Comparison of ENCODE assay signal across 8 cellular contexts in the genomic region with DNA sequence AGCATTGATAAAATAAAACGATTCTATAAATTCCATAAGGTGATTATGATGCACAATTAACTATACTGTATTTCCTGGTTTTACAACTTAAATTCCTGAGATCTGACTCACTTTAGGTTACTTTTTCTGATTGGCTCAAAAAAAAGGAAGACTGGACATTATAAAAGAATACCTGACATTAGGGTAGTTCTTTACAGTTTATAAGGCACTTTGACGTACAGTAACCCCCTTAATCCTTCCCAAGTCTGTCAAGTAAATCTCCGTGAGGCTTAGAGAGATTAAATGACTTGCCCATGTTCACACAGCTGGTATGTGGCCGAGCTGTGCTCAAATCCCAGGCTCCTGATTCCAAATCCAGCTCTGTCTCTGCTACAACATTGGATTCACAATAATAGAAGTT. TPM values are rescaled to one million over a fixed set of nuclear protein-coding genes. Genes with fewer than 3 reads are reported as not detected.
DNase-seq lines count a peak whose midpoint lies in the region; ATAC-seq, FAIRE-seq and TF ChIP-seq lines count a peak whose summit lies in the region.

No MANE protein-coding gene starts in this region.

- no peaks in the 10 kb centered on the region for H3K9me3 ChIP-seq in Karpas-422 (ENCODE audit: low read length)

- no peaks in the 10 kb centered on the region for H3K36me3 ChIP-seq in BJ (ENCODE audit: control insufficient read depth, insufficient read depth, low read length)
- H3K36me3 ChIP-seq in Karpas-422 (ENCODE audit: insufficient read depth, low read length), result peaks cover 10% of the 10 kb centered on the region; the same call in 1 of the 2 replicates
- H3K36me3 ChIP-seq in bronchial epithelial cell (ENCODE audit: control insufficient read depth, insufficient read depth, low read length), result no peaks in the 10 kb centered on the region

- peak overlapping the region; percentile 45; the same call in 1 of the 2 replicates for H3K4me3 ChIP-seq in BJ (ENCODE audit: low read depth, low read length)
- H3K4me3 ChIP-seq in Karpas-422 (ENCODE audit: low read length), result peak overlapping the region; percentile 95
- H3K4me3 ChIP-seq in bronchial epithelial cell (ENCODE audit: low read depth, low read length), result peak overlapping the region; percentile 91

- peak overlapping the region; percentile 97 for H3K4me3 Mint-ChIP-seq in natural killer cell

- peak overlapping the region; percentile 92 for H3K27ac ChIP-seq in Karpas-422 (ENCODE audit: low read length)

- no peaks in the 10 kb centered on the region for H3K27me3 ChIP-seq in BJ (ENCODE audit: control insufficient read depth, insufficient read depth, low read length)
- H3K27me3 ChIP-seq in Karpas-422 (ENCODE audit: low read length), result no peaks in the 10 kb centered on the region
- no peaks in the 10 kb centered on the region for H3K27me3 ChIP-seq in bronchial epithelial cell (ENCODE audit: control insufficient read depth, insufficient read depth, low read length)

- peak overlapping the region; percentile 75 for H3K9ac ChIP-seq in Karpas-422 (ENCODE audit: low read length)

- ATAC-seq in natural killer cell (no peak), GM18520 (IDR thresholded peaks at IDR 0.05; ENCODE audit: unreplicated experiment) (no peak)

- POLR2A ChIA-PET in BJ (lab: Charles Lee), result no interaction called here

- peaks cover 26 to 27% of the 10 kb centered on the region in 2 donors for H3K4me1 Mint-ChIP-seq in natural killer cell

- H3K4me1 ChIP-seq in Karpas-422 (ENCODE audit: low read length), result peaks cover 23% of the 10 kb centered on the region

- CTCF ChIA-PET in BJ (lab: Yijun Ruan, JAX), result interaction anchor here (0.6 to 1.1 kb wide), 3 partner anchors 9 to 719 kb away, joined by 3 read pairs; no protein-coding TSS in a partner anchor

- peaks cover 0 to 5% of the 10 kb centered on the region in 2 donors for H3K27me3 Mint-ChIP-seq in natural killer cell (ENCODE audit: low read depth in 2 of 2)

- no peaks in the 10 kb centered on the region for H3K9me2 ChIP-seq in Karpas-422 (replicated peaks; ENCODE audit: insufficient read depth, low read length)

- TF ChIP-seq CTCF in BJ (IDR thresholded peaks at IDR 0.05; ENCODE audit: insufficient read depth, low read depth, low read length) (no peak), bronchial epithelial cell (IDR thresholded peaks at IDR 0.05; ENCODE audit: insufficient read depth, low read length, severe bottlenecking) (no peak), natural killer cell (IDR thresholded peaks at IDR 0.05) (no peak)

- no peak for FAIRE-seq in bronchial epithelial cell (lab: Jason Lieb, UNC)

- no peaks in the 10 kb centered on the region for H3K9me3 Mint-ChIP-seq in natural killer cell

- peak overlapping the region; percentile 85 for H2AFZ ChIP-seq in Karpas-422 (ENCODE audit: low read length)

- DNase-seq in BJ (ENCODE audit: low read depth), result no peak
- DNase-seq in Karpas-422, result no peak
- peak; percentile 59 for DNase-seq in bronchial epithelial cell (ENCODE audit: low read depth)
- DNase-seq in natural killer cell, result no peak
- no peak for DNase-seq in medulla oblongata (ENCODE audit: extremely low spot score)
- DNase-seq in NCI-H1930 (lab: John Stamatoyannopoulos, UW), result no peak
- DNase-seq in stimulated activated CD4-positive, alpha-beta T cell treated with anti-CD3 and anti-CD28 coated beads, Interleukin-12 subunit alpha, Interleukin-12 subunit beta, amount 100 ng/mL, for 4 hours, result no peak

- H3K27ac Mint-ChIP-seq in natural killer cell, result peak overlapping the region; percentile 96 to 97

- H3K36me3 Mint-ChIP-seq in natural killer cell, result no peaks in the 10 kb centered on the region

- intact Hi-C loops in natural killer cell (cut with micrococcal nuclease), result loop anchor here (5.0 kb wide), 1 partner anchor 753 kb away; a partner anchor contains a TSS

- no peaks in the 10 kb centered on the region for H4K20me1 ChIP-seq in Karpas-422 (ENCODE audit: insufficient read depth, low read depth, low read length)

- peaks cover 37% of the 10 kb centered on the region for H3K79me2 ChIP-seq in Karpas-422 (ENCODE audit: low read length)

- peak overlapping the region; percentile 92 for H3K4me2 ChIP-seq in Karpas-422 (ENCODE audit: low read depth, low read length, poor library complexity, severe bottlenecking)

RNA-seq across cellular contexts. Expression of a gene that starts 1.0 kb away (rescaled TPM):
- polyA plus RNA-seq in BJ (2011; rRNA removed), result 14.3 and 25.5 TPM in 2 replicates
- polyA minus RNA-seq in BJ (2011; rRNA and poly(A)+ RNA removed), result 25.5 and 42.6 TPM in 2 replicates
- 119 and 153 TPM in 2 replicates for total RNA-seq in Karpas-422 (2014; rRNA removed; shearing (Covaris generic); ENCODE audit: low replicate concordance)
- total RNA-seq in bronchial epithelial cell (102 and 156 TPM in 2 replicates), natural killer cell (100 to 1,000 TPM; 206 to 226 (median 223) TPM)

RNA-seq across cellular contexts. Expression of a gene that starts 52.9 kb away (rescaled TPM):
- polyA plus RNA-seq in BJ (2011; rRNA removed), result 21.6 and 28.7 TPM in 2 replicates
- polyA minus RNA-seq in BJ (2011; rRNA and poly(A)+ RNA removed), result 51.3 and 70.3 TPM in 2 replicates
- total RNA-seq in Karpas-422 (2014; rRNA removed; shearing (Covaris generic); ENCODE audit: low replicate concordance), result 26.8 and 61.0 TPM in 2 replicates
- total RNA-seq in bronchial epithelial cell (14.5 and 15.2 TPM in 2 replicates), natural killer cell (10 to 100 TPM; 39.4 to 53.1 (median 46.0) TPM)

Comparison
In these comparisons a context has a peak if more than half of its experiments do, and no peak if none do; other contexts are left out.
1. H3K4me3 ChIP-seq: peak in every context shown above with its lines; median percentile 95 in Karpas-422; 91 in bronchial epithelial cell; 45 in BJ.